Comparison of ENCODE assay signal across 18 cellular contexts in the genomic region with DNA sequence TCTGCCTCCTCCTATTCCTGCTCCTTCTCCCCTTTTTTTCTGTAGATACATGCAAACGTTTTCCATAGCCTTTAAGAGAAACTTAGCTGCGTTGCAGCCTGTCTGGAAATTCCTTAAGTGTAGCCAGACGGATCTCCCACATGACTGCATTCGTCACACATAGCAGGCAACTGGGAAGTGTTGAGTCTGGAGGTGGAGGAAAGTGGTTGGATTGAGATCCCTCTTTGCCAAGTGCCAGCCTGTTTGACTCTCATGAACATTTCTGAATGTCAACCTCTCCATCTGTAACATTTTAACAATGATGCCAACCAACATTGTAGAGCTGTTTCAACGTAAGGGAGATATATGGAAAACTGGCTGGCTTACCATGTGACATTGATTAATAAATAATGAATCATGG. TPM values are rescaled to one million over a fixed set of nuclear protein-coding genes. Genes with fewer than 3 reads are reported as not detected.
"Had no signal": no experiment of that assay in that cellular context is flagged by ENCODE, and none has a peak within 500 bp of the region (broad histone marks: within the 10 kb centered on the region; RNA-seq: fewer than 3 reads in every experiment).

No MANE protein-coding gene starts in this region.

- ATAC-seq: gastroesophageal sphincter, right lobe of liver had no signal

- H3K9me3 ChIP-seq: breast epithelium, gastroesophageal sphincter, right lobe of liver, spleen had no signal

- H3K27ac ChIP-seq: breast epithelium, gastroesophageal sphincter, right lobe of liver, spleen, VCaP had no signal

- DNase-seq: activated CD4-positive, alpha-beta memory T cell treated with anti-CD3 and anti-CD28 coated beads for 36 hours; activated gamma-delta T cell; activated T-cell treated with anti-CD3 and anti-CD28 coated beads, Interleukin-2, amount 50 U/mL, for 48 hours; right lobe of liver; spleen; stimulated activated CD4-positive, alpha-beta T cell treated with anti-CD3 and anti-CD28 coated beads, Interleukin-1b, Interleukin-23, amount 100 ng/mL, for 48 hours; stimulated activated naive CD4-positive, alpha-beta T cell; substantia nigra; T1000; trophoblast cell had no signal

- H3K4me1 ChIP-seq: breast epithelium, gastroesophageal sphincter, spleen had no signal

- H3K36me3 ChIP-seq: breast epithelium, gastroesophageal sphincter, right lobe of liver, spleen had no signal

- H3K27me3 ChIP-seq: gastroesophageal sphincter, right lobe of liver had no signal

- H3K4me3 ChIP-seq: breast epithelium, gastroesophageal sphincter, right lobe of liver, spleen had no signal

RNA-seq across cellular contexts. Expression of gene FAM9A, which starts 45.1 kb away (rescaled TPM):
- total RNA-seq: activated CD4-positive, alpha-beta memory T cell treated with anti-CD3 and anti-CD28 coated beads for 36 hours; breast epithelium; endothelial cell of umbilical vein; gastroesophageal sphincter; lower leg skin; myocyte; posterior vena cava; spleen had no signal
- polyA plus RNA-seq: endothelial cell of umbilical vein, keratinocyte, spleen had no signal
